1 cellular context compared by ENCODE assay signal in genomic region chr2:219664958-219665357, GRCh38.
TF ChIP-seq lines count a peak whose summit lies in the region.

No MANE protein-coding gene starts in this region.

TF ChIP-seq in HepG2, 621 proteins besides CTCF, POLR2A, EP300 and RAD21 (continued from another document):
- TF ChIP-seq BRF2 (CRISPR knock-in tag; IDR thresholded peaks at IDR 0.05) = no peak
- no peak for TF ChIP-seq ZNF672 (CRISPR knock-in tag; IDR thresholded peaks at IDR 0.05)
